ENCODE assay signal across 15 cellular contexts in the genomic region with DNA sequence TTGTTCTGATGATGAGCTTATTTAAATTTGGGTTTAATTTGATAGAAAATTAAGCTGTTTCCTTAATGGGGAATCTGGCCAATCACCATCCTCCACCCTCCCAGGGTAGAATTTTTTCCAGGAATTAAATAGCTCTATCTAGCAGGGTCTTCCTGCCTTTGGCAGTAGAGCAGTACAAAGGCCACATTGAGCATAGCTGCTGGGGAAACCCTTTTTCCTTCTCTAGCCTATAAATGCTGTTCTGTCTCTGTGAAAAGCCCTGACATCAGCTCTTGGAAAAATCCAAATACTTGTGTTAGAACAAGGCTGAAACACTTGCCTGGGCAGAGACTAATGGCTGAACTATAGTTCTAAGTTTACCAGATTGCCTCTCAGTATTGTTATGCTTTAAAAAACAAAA. TPM values are rescaled to one million over a fixed set of nuclear protein-coding genes. Genes with fewer than 3 reads are reported as not detected.
DNase-seq lines count a peak whose midpoint lies in the region; ATAC-seq and TF ChIP-seq lines count a peak whose summit lies in the region.
"Had no signal": no experiment of that assay in that cellular context is flagged by ENCODE, and none has a peak within 500 bp of the region (broad histone marks: within the 10 kb centered on the region; RNA-seq: fewer than 3 reads in every experiment).

No MANE protein-coding gene starts in this region.

- TF ChIP-seq CTCF in heart right ventricle (IDR thresholded peaks at IDR 0.05) (no peak), foreskin fibroblast (IDR thresholded peaks at IDR 0.05; ENCODE audit: low read depth, low read length) (no peak)
- TF ChIP-seq CTCF in CD4-positive, alpha-beta T cell (IDR thresholded peaks at IDR 0.05): no peak

- peak in 7 of 8 donors; percentile 37 to 83 (median 64) for ATAC-seq in heart right ventricle
- ATAC-seq in CD4-positive, alpha-beta T cell (ENCODE audit: poor library complexity): no peak
- ATAC-seq: naive thymus-derived CD4-positive, alpha-beta T cell; stimulated activated memory B cell treated with anti-CD40 and anti-IgM and Interleukin-4, amounts not matched to agents 10 μg/mL and 1 μg/mL and 100 μg/mL, for 72 hours had no signal

- intact Hi-C loops in heart right ventricle (cut with DNase I): loop anchor here in 3 of 10 donors (5.0 kb wide), 1 partner anchor 54 kb away; the partner anchor contains the start of gene ARHGEF12 (in 3 of the 3)
- intact Hi-C loops in CD4-positive, alpha-beta T cell (cut with DNase I, micrococcal nuclease): no loop called here

- H3K27ac ChIP-seq in heart right ventricle: peak overlapping the region in 8 of 10 donors; percentile 2 to 69 (median 24)
- H3K27ac ChIP-seq in CD4-positive, alpha-beta T cell (ENCODE audit: low read depth, low read length): no peak overlapping the region
- H3K27ac ChIP-seq: colonic mucosa had no signal

- peaks cover 4 to 64% (median 41%) of the 10 kb centered on the region in 9 donors for H3K4me1 ChIP-seq in heart right ventricle

- no peaks in the 10 kb centered on the region for H3K4me1 Mint-ChIP-seq in CD4-positive, alpha-beta T cell (ENCODE audit: low read depth)
- H3K4me1 Mint-ChIP-seq: activated CD4-positive, alpha-beta memory T cell treated with anti-CD3 and anti-CD28 coated beads, Interleukin-2, amount 10 ng/mL, durations not matched to agents 7 days and 5 days; stimulated activated memory B cell treated with anti-CD40 and anti-IgM and Interleukin-4, amounts not matched to agents 10 μg/mL and 1 μg/mL and 100 μg/mL, for 72 hours had no signal

- CTCF ChIA-PET in CD4-positive, alpha-beta T cell (lab: Charles Lee): interaction anchor here (1.4 kb wide), 1 partner anchor 9 kb away, joined by 3 read pairs; no protein-coding TSS in a partner anchor

- no peak overlapping the region for H3K27ac Mint-ChIP-seq in CD4-positive, alpha-beta T cell
- H3K27ac Mint-ChIP-seq: activated CD4-positive, alpha-beta memory T cell treated with anti-CD3 and anti-CD28 coated beads, Interleukin-2, amount 10 ng/mL, durations not matched to agents 7 days and 5 days; naive thymus-derived CD4-positive, alpha-beta T cell; stimulated activated memory B cell treated with anti-CD40 and anti-IgM and Interleukin-4, amounts not matched to agents 10 μg/mL and 1 μg/mL and 100 μg/mL, for 72 hours had no signal

- no peak overlapping the region for H3K4me3 Mint-ChIP-seq in CD4-positive, alpha-beta T cell
- H3K4me3 Mint-ChIP-seq: activated CD4-positive, alpha-beta memory T cell treated with anti-CD3 and anti-CD28 coated beads, Interleukin-2, amount 10 ng/mL, durations not matched to agents 7 days and 5 days; naive thymus-derived CD4-positive, alpha-beta T cell; stimulated activated memory B cell treated with anti-CD40 and anti-IgM and Interleukin-4, amounts not matched to agents 10 μg/mL and 1 μg/mL and 100 μg/mL, for 72 hours had no signal

- POLR2A ChIA-PET in CD4-positive, alpha-beta T cell (lab: Charles Lee): no interaction called here

- H3K4me3 ChIP-seq in heart right ventricle (no peak overlapping the region), foreskin fibroblast (ENCODE audit: low read depth in 1 of 2, low read length in 2 of 2) (no peak overlapping the region)
- H3K4me3 ChIP-seq: colonic mucosa had no signal

- H3K36me3 Mint-ChIP-seq in CD4-positive, alpha-beta T cell (ENCODE audit: low read depth): no peaks in the 10 kb centered on the region
- H3K36me3 Mint-ChIP-seq: stimulated activated memory B cell treated with anti-CD40 and anti-IgM and Interleukin-4, amounts not matched to agents 10 μg/mL and 1 μg/mL and 100 μg/mL, for 72 hours had no signal

- no peaks in the 10 kb centered on the region for H3K9me3 Mint-ChIP-seq in CD4-positive, alpha-beta T cell
- H3K9me3 Mint-ChIP-seq: activated CD4-positive, alpha-beta memory T cell treated with anti-CD3 and anti-CD28 coated beads, Interleukin-2, amount 10 ng/mL, durations not matched to agents 7 days and 5 days had no signal

- H3K9me3 ChIP-seq in heart right ventricle: peaks cover 0 to 11% (median 0%) of the 10 kb centered on the region in 11 donors
- peaks cover 4% of the 10 kb centered on the region for H3K9me3 ChIP-seq in CD4-positive, alpha-beta T cell (ENCODE audit: control insufficient read depth, low read length)
- H3K9me3 ChIP-seq: colonic mucosa had no signal

- no peaks in the 10 kb centered on the region for H3K36me3 ChIP-seq in heart right ventricle
- H3K36me3 ChIP-seq: colonic mucosa had no signal

- no peaks in the 10 kb centered on the region for H3K27me3 ChIP-seq in heart right ventricle
- H3K27me3 ChIP-seq in CD4-positive, alpha-beta T cell (ENCODE audit: control insufficient read depth, insufficient read depth, low read length): peaks cover 44% of the 10 kb centered on the region
- H3K27me3 ChIP-seq: colonic mucosa had no signal

- peaks cover 80% of the 10 kb centered on the region for H3K27me3 Mint-ChIP-seq in CD4-positive, alpha-beta T cell
- H3K27me3 Mint-ChIP-seq: stimulated activated memory B cell treated with anti-CD40 and anti-IgM and Interleukin-4, amounts not matched to agents 10 μg/mL and 1 μg/mL and 100 μg/mL, for 72 hours had no signal

- peak in 31 of 56 donors; percentile 4 to 82 (median 16) for DNase-seq in amygdala (lab: John Stamatoyannopoulos, UW)
- peak in 1 of 2 donors; percentile 16 for DNase-seq in heart right ventricle
- DNase-seq in middle frontal gyrus (ENCODE audit: extremely low spot score, low spot score): peak; percentile 18
- peak; percentile 84 for DNase-seq in superior temporal gyrus (ENCODE audit: extremely low spot score)
- no peak for DNase-seq in foreskin fibroblast
- no peak for DNase-seq in NCI-H187 treated with DMSO at 0.1 percent for 48 hours (lab: John Stamatoyannopoulos, UW)
- DNase-seq in CD4-positive, alpha-beta T cell: no peak
- DNase-seq: activated CD4-positive, alpha-beta memory T cell treated with anti-CD3 and anti-CD28 coated beads, Interleukin-2, amount 10 ng/mL, durations not matched to agents 7 days and 5 days; activated naive CD4-positive, alpha-beta T cell treated with Interleukin-2 at 50 U/mL for 16 hours; colonic mucosa; glutamatergic neuron; naive thymus-derived CD4-positive, alpha-beta T cell; NCI-H1092 treated with DMSO at 0.1 percent for 48 hours; T-helper 1 cell had no signal

RNA-seq across cellular contexts. Expression of gene ARHGEF12, which starts 55.1 kb away (rescaled TPM):
- total RNA-seq in heart right ventricle: 100 to 1,000 TPM in 7 of 10 donors, 10 to 100 TPM in 3; 77.7 to 155 (median 115) TPM
- polyA plus RNA-seq in heart right ventricle: 10 to 100 TPM; 20.0 to 25.0 TPM
- total RNA-seq in CD4-positive, alpha-beta T cell: 1 to 10 TPM; 3.6 TPM

Comparison
In these comparisons a context has a peak if more than half of its experiments do, and no peak if none do; other contexts are left out.
1. DNase-seq: peak in amygdala (31 of 56), middle frontal gyrus (single experiment) and superior temporal gyrus (single experiment); none in foreskin fibroblast (0 of 2), NCI-H187 treated with DMSO at 0.1 percent for 48 hours (single experiment) and CD4-positive, alpha-beta T cell (0 of 10).
2. RNA of gene ARHGEF12, which starts 55.1 kb away (total RNA-seq): 77.7 to 155 TPM in heart right ventricle; 3.6 TPM in CD4-positive, alpha-beta T cell; every median in the first group is over 10 times any median in the second.